36 cellular contexts compared by ENCODE assay signal in the genomic region with DNA sequence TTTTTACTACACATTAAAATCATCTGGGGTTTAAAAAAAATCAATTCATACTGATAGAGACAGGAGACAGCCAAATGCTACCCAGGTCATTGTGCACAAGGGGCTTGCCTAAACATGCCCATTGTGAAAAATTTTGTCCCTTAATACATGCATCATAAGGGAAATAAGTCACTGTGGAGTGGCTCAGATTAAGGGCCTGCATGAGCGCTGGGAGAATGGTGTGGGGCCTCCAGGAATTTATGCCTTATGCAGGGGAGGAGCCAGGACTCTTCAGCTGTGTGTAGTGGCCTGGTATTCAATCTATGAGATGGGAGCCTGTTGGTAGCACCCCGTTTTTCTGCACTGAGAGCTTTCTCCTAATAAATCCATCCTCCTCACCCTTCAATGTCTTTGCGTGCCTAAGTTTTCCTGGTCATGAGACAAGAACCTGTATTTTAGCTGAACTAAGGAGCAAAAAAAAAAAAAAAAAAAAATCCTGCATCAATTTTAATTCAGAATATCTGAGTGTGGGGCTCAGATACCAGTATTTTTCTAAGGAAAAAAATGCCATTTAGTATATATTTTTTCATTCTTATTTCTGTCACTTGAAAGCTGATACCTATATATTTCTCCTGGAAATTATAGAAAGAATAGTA.
DNase-seq lines count a peak whose midpoint lies in the region; ATAC-seq, FAIRE-seq and TF ChIP-seq lines count a peak whose summit lies in the region.
"Had no signal": no experiment of that assay in that cellular context is flagged by ENCODE, and none has a peak within 500 bp of the region (broad histone marks: within the 10 kb centered on the region; RNA-seq: fewer than 3 reads in every experiment).

No MANE protein-coding gene starts in this region.

- no peak overlapping the region for H3K27ac Mint-ChIP-seq in activated CD8-positive, alpha-beta memory T cell treated with anti-CD3 and anti-CD28 coated beads, Interleukin-2, amount 10 ng/mL, durations not matched to agents 7 days and 5 days
- no peak overlapping the region for H3K27ac Mint-ChIP-seq in endothelial cell (ENCODE audit: unreplicated experiment)
- H3K27ac Mint-ChIP-seq: activated CD4-positive, alpha-beta T cell treated with anti-CD3 and anti-CD28 coated beads, Interleukin-2, amount 10 ng/mL, durations not matched to agents 24 days and 14 days; activated naive CD8-positive, alpha-beta T cell treated with anti-CD3 and anti-CD28 coated beads for 36 hours; activated T-cell treated with anti-CD3 and anti-CD28 coated beads, Interleukin-2, amount 50 U/mL, for 24 hours; B cell; CD8-positive, alpha-beta T cell; effector memory CD8-positive, alpha-beta T cell; naive thymus-derived CD4-positive, alpha-beta T cell; progenitor cell of endocrine pancreas; stimulated activated naive CD8-positive, alpha-beta T cell treated with anti-CD3 and anti-CD28 coated beads, Interleukin-15, amount 100 ng/mL, for 72 hours had no signal

- H2BK15ac ChIP-seq in neuronal stem cell (ENCODE audit: low read length): no peak overlapping the region

- FAIRE-seq in bronchial epithelial cell (lab: Jason Lieb, UNC): no peak
- FAIRE-seq: A549, GM18507, GM19239, RCC 7860, urothelium cell line had no signal

- no peak overlapping the region for H2BK5ac ChIP-seq in neuronal stem cell (ENCODE audit: low read length)

- no peaks in the 10 kb centered on the region for H3K27me3 Mint-ChIP-seq in activated CD8-positive, alpha-beta memory T cell treated with anti-CD3 and anti-CD28 coated beads, Interleukin-2, amount 10 ng/mL, durations not matched to agents 7 days and 5 days
- H3K27me3 Mint-ChIP-seq in endothelial cell (ENCODE audit: unreplicated experiment): peaks cover 1% of the 10 kb centered on the region
- H3K27me3 Mint-ChIP-seq: activated CD4-positive, alpha-beta T cell treated with anti-CD3 and anti-CD28 coated beads, Interleukin-2, amount 10 ng/mL, durations not matched to agents 24 days and 14 days; activated naive CD8-positive, alpha-beta T cell treated with anti-CD3 and anti-CD28 coated beads for 36 hours; activated T-cell treated with anti-CD3 and anti-CD28 coated beads, Interleukin-2, amount 50 U/mL, for 24 hours; B cell; effector memory CD8-positive, alpha-beta T cell; naive thymus-derived CD4-positive, alpha-beta T cell; progenitor cell of endocrine pancreas; stimulated activated naive CD8-positive, alpha-beta T cell treated with anti-CD3 and anti-CD28 coated beads, Interleukin-15, amount 100 ng/mL, for 72 hours had no signal

- TF ChIP-seq CTCF in bronchial epithelial cell (IDR thresholded peaks at IDR 0.05; ENCODE audit: insufficient read depth, low read length, severe bottlenecking) (no peak), endothelial cell (IDR thresholded peaks at IDR 0.05; ENCODE audit: unreplicated experiment) (no peak)

- no peaks in the 10 kb centered on the region for H3K36me3 ChIP-seq in bronchial epithelial cell (ENCODE audit: control insufficient read depth, insufficient read depth, low read length)
- no peaks in the 10 kb centered on the region for H3K36me3 ChIP-seq in neuronal stem cell (replicated peaks in 1 of 2; ENCODE audit: control insufficient read depth in 2 of 2, insufficient read depth in 2 of 2, low read length in 2 of 2)
- H3K36me3 ChIP-seq: right lobe of liver, thoracic aorta, WERI-Rb-1 had no signal

- no peaks in the 10 kb centered on the region for H3K4me1 ChIP-seq in neuronal stem cell (ENCODE audit: control insufficient read depth in 2 of 2, insufficient read depth in 1 of 2, low read depth in 1 of 2, low read length in 2 of 2)
- H3K4me1 ChIP-seq: A549, right lobe of liver had no signal

- peaks cover 6% of the 10 kb centered on the region for H3K9me3 Mint-ChIP-seq in activated CD8-positive, alpha-beta memory T cell treated with anti-CD3 and anti-CD28 coated beads, Interleukin-2, amount 10 ng/mL, durations not matched to agents 7 days and 5 days (ENCODE audit: low read depth)
- H3K9me3 Mint-ChIP-seq in endothelial cell (ENCODE audit: unreplicated experiment): no peaks in the 10 kb centered on the region

- H3K4me3 ChIP-seq in bronchial epithelial cell (ENCODE audit: low read depth, low read length) (no peak overlapping the region), neuronal stem cell (ENCODE audit: low read length in 2 of 2) (no peak overlapping the region)
- H3K4me3 ChIP-seq: A549, right lobe of liver, thoracic aorta had no signal

- no peak overlapping the region for H4K8ac ChIP-seq in neuronal stem cell (ENCODE audit: low read depth, low read length)

- no peaks in the 10 kb centered on the region for H3K4me1 Mint-ChIP-seq in activated CD8-positive, alpha-beta memory T cell treated with anti-CD3 and anti-CD28 coated beads, Interleukin-2, amount 10 ng/mL, durations not matched to agents 7 days and 5 days
- H3K4me1 Mint-ChIP-seq in endothelial cell (ENCODE audit: unreplicated experiment): no peaks in the 10 kb centered on the region
- H3K4me1 Mint-ChIP-seq: activated CD4-positive, alpha-beta T cell treated with anti-CD3 and anti-CD28 coated beads, Interleukin-2, amount 10 ng/mL, durations not matched to agents 24 days and 14 days; activated naive CD8-positive, alpha-beta T cell treated with anti-CD3 and anti-CD28 coated beads for 36 hours; B cell; naive thymus-derived CD4-positive, alpha-beta T cell; stimulated activated naive CD8-positive, alpha-beta T cell treated with anti-CD3 and anti-CD28 coated beads, Interleukin-15, amount 100 ng/mL, for 72 hours had no signal

- H3K36me3 Mint-ChIP-seq in activated CD8-positive, alpha-beta memory T cell treated with anti-CD3 and anti-CD28 coated beads, Interleukin-2, amount 10 ng/mL, durations not matched to agents 7 days and 5 days: no peaks in the 10 kb centered on the region
- H3K36me3 Mint-ChIP-seq in endothelial cell (ENCODE audit: low read depth, unreplicated experiment): no peaks in the 10 kb centered on the region
- H3K36me3 Mint-ChIP-seq: activated naive CD8-positive, alpha-beta T cell treated with anti-CD3 and anti-CD28 coated beads for 36 hours; CD8-positive, alpha-beta T cell had no signal

- H3K27me3 ChIP-seq in bronchial epithelial cell (ENCODE audit: control insufficient read depth, insufficient read depth, low read length) (no peaks in the 10 kb centered on the region), neuronal stem cell (ENCODE audit: control insufficient read depth in 3 of 3, insufficient read depth in 3 of 3, low read depth in 1 of 3, low read length in 3 of 3) (no peaks in the 10 kb centered on the region)
- H3K27me3 ChIP-seq: right lobe of liver had no signal

- H3K9me3 ChIP-seq in neuronal stem cell (replicated peaks in 1 of 2; ENCODE audit: control insufficient read depth in 2 of 2, insufficient read depth in 1 of 2, low read depth in 1 of 2, low read length in 2 of 2): peaks cover 0 to 10% of the 10 kb centered on the region in 2 donors
- H3K9me3 ChIP-seq: A549, right lobe of liver, thoracic aorta had no signal

- no peak for ATAC-seq in activated CD8-positive, alpha-beta memory T cell treated with anti-CD3 and anti-CD28 coated beads, Interleukin-2, amount 10 ng/mL, durations not matched to agents 7 days and 5 days
- ATAC-seq: A549; CD8-positive, alpha-beta T cell; effector memory CD8-positive, alpha-beta T cell; esophagus mucosa; naive thymus-derived CD4-positive, alpha-beta T cell; right lobe of liver; stimulated activated naive CD8-positive, alpha-beta T cell treated with anti-CD3 and anti-CD28 coated beads, Interleukin-15, amount 100 ng/mL, for 72 hours had no signal

- WGBS in neuronal stem cell (ENCODE audit: extremely low coverage in 2 of 2, insufficient read length in 2 of 2, insufficient replicate concordance in 1 of 2), 2 donors: no CpG with 5 or more reads among the region's 3 CpGs

- H3K9ac ChIP-seq in neuronal stem cell (ENCODE audit: low read depth, low read length, poor library complexity): no peak overlapping the region

- H2BK120ac ChIP-seq in neuronal stem cell (ENCODE audit: low read depth, low read length): no peak overlapping the region

- no peak overlapping the region for H3K14ac ChIP-seq in neuronal stem cell (ENCODE audit: low read length)

- no peak overlapping the region for H2BK12ac ChIP-seq in neuronal stem cell (ENCODE audit: low read length)

- no peak overlapping the region for H2AK5ac ChIP-seq in neuronal stem cell (ENCODE audit: low read depth, low read length)

- H3K4ac ChIP-seq in neuronal stem cell (ENCODE audit: low read length): no peak overlapping the region

- H3K4me2 ChIP-seq in neuronal stem cell (ENCODE audit: insufficient read depth, low read length, poor library complexity, severe bottlenecking): no peak overlapping the region
- H3K4me2 ChIP-seq: A549 had no signal

- H3K18ac ChIP-seq in neuronal stem cell (ENCODE audit: low read length): no peak overlapping the region

- H3K79me1 ChIP-seq in neuronal stem cell (ENCODE audit: low read depth, low read length): no peaks in the 10 kb centered on the region

- H4K91ac ChIP-seq in neuronal stem cell (ENCODE audit: low read depth, low read length, poor library complexity): no peak overlapping the region

- peak; percentile 3 for DNase-seq in NCI-H345 (lab: John Stamatoyannopoulos, UW)
- DNase-seq in NCI-H345 treated with DMSO at 0.1 percent for 48 hours (lab: John Stamatoyannopoulos, UW; ENCODE audit: unreplicated experiment): no peak
- DNase-seq in OCI-M1 (lab: John Stamatoyannopoulos, UW): peak; percentile 19
- DNase-seq in bronchial epithelial cell (ENCODE audit: low read depth): peak; percentile 14
- DNase-seq in neuronal stem cell (ENCODE audit: low spot score): no peak
- no peak for DNase-seq in AG20443 (ENCODE audit: low spot score)
- no peak for DNase-seq in activated CD8-positive, alpha-beta memory T cell treated with anti-CD3 and anti-CD28 coated beads, Interleukin-2, amount 10 ng/mL, durations not matched to agents 7 days and 5 days
- no peak for DNase-seq in endothelial cell (ENCODE audit: low spot score)
- DNase-seq: activated CD4-positive, alpha-beta T cell treated with anti-CD3 and anti-CD28 coated beads, Interleukin-2, amount 10 ng/mL, durations not matched to agents 24 days and 14 days; activated effector memory CD4-positive, alpha-beta T cell treated with anti-CD3 and anti-CD28 coated beads, Interleukin-2, amount 50 U/mL, for 16 hours; activated naive CD8-positive, alpha-beta T cell treated with anti-CD3 and anti-CD28 coated beads for 36 hours; activated T-cell treated with anti-CD3 and anti-CD28 coated beads, Interleukin-2, amount 50 U/mL, for 24 hours; aorta; caudate nucleus; CD8-positive, alpha-beta T cell; cortex of kidney; effector memory CD8-positive, alpha-beta T cell; EL; naive thymus-derived CD4-positive, alpha-beta T cell; NCI-H1694; NCI-H2171 treated with DMSO at 0.1 percent for 48 hours; NCI-H526; nucleus accumbens; right lobe of liver; stimulated activated naive CD8-positive, alpha-beta T cell treated with anti-CD3 and anti-CD28 coated beads, Interleukin-15, amount 100 ng/mL, for 72 hours; T-helper 9 cell; WERI-Rb-1 had no signal

- H3K4me3 Mint-ChIP-seq in activated CD8-positive, alpha-beta memory T cell treated with anti-CD3 and anti-CD28 coated beads, Interleukin-2, amount 10 ng/mL, durations not matched to agents 7 days and 5 days: no peak overlapping the region
- no peak overlapping the region for H3K4me3 Mint-ChIP-seq in endothelial cell (ENCODE audit: unreplicated experiment)
- H3K4me3 Mint-ChIP-seq: activated CD4-positive, alpha-beta T cell treated with anti-CD3 and anti-CD28 coated beads, Interleukin-2, amount 10 ng/mL, durations not matched to agents 24 days and 14 days; activated naive CD8-positive, alpha-beta T cell treated with anti-CD3 and anti-CD28 coated beads for 36 hours; activated T-cell treated with anti-CD3 and anti-CD28 coated beads, Interleukin-2, amount 50 U/mL, for 24 hours; B cell; CD8-positive, alpha-beta T cell; effector memory CD8-positive, alpha-beta T cell; naive thymus-derived CD4-positive, alpha-beta T cell; stimulated activated naive CD8-positive, alpha-beta T cell treated with anti-CD3 and anti-CD28 coated beads, Interleukin-15, amount 100 ng/mL, for 72 hours had no signal

- no peak overlapping the region for H3K27ac ChIP-seq in neuronal stem cell (replicated peaks; ENCODE audit: low read length)
- H3K27ac ChIP-seq: A549, right lobe of liver, thoracic aorta, WERI-Rb-1 had no signal

- CTCF ChIA-PET in activated CD8-positive, alpha-beta memory T cell treated with anti-CD3 and anti-CD28 coated beads, Interleukin-2, amount 10 ng/mL, durations not matched to agents 7 days and 5 days (lab: Charles Lee): no interaction called here

- no peak overlapping the region for H3K23ac ChIP-seq in neuronal stem cell (ENCODE audit: low read depth, low read length, poor library complexity)

- peak overlapping the region; percentile 41 for H2AFZ ChIP-seq in neuronal stem cell (ENCODE audit: low read length)

Comparison
In these comparisons a context has a peak if more than half of its experiments do, and no peak if none do; other contexts are left out.
1. DNase-seq: peak in NCI-H345 (single experiment), OCI-M1 (single experiment) and bronchial epithelial cell (single experiment); none in NCI-H345 treated with DMSO at 0.1 percent for 48 hours (single experiment), neuronal stem cell (single experiment), AG20443 (single experiment), activated CD8-positive, alpha-beta memory T cell treated with anti-CD3 and anti-CD28 coated beads, Interleukin-2, amount 10 ng/mL, durations not matched to agents 7 days and 5 days (single experiment) and endothelial cell (single experiment).